9 cellular contexts compared by ENCODE assay signal in the genomic region with DNA sequence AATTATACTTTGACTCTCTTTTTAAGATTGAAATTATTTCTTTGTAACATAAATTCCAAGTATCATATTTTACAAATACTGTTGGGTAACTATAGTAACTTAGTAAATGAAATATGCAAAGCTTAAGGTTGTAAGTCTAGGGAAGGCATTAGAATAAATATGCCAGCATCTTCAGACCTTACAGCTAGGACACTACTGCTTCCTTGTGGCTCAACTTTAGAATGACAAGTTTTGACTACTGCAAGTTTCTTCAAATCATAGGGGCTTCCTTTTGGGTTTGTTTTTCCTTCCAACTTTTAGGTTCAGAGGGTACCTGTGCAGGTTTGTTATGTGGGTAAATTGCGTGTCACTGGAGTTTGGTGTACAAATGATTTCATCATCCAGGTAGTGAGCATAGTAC. TPM values are rescaled to one million over a fixed set of nuclear protein-coding genes. Genes with fewer than 3 reads are reported as not detected.
DNase-seq lines count a peak whose midpoint lies in the region; ATAC-seq and TF ChIP-seq lines count a peak whose summit lies in the region.
"Had no signal": no experiment of that assay in that cellular context is flagged by ENCODE, and none has a peak within 500 bp of the region (broad histone marks: within the 10 kb centered on the region; RNA-seq: fewer than 3 reads in every experiment).

No MANE protein-coding gene starts in this region.

- H3F3A ChIP-seq in GM23338 (replicated peaks; ENCODE audit: low read depth), result no peaks in the 10 kb centered on the region

- H3K4me3 ChIP-seq in AG09309 (ENCODE audit: control insufficient read depth, low read depth, low read length) (no peak overlapping the region), GM23338 (no peak overlapping the region)

- no peak overlapping the region for H3K4me3 Mint-ChIP-seq in GM23338
- H3K4me3 Mint-ChIP-seq in stimulated activated naive B cell treated with anti-CD40 and anti-IgM and Interleukin-4, amounts not matched to agents 10 μg/mL and 1 μg/mL and 100 μg/mL, for 72 hours, result no peak overlapping the region

- H3K79me2 ChIP-seq in GM23338 (replicated peaks; ENCODE audit: insufficient read depth), result no peaks in the 10 kb centered on the region

- no peaks in the 10 kb centered on the region for H3K36me3 Mint-ChIP-seq in GM23338 (ENCODE audit: low read depth)
- H3K36me3 Mint-ChIP-seq in stimulated activated naive B cell treated with anti-CD40 and anti-IgM and Interleukin-4, amounts not matched to agents 10 μg/mL and 1 μg/mL and 100 μg/mL, for 72 hours, result peaks cover 2 to 3% of the 10 kb centered on the region in 2 donors

- peaks cover 9% of the 10 kb centered on the region for H3K9me3 Mint-ChIP-seq in GM23338
- peaks cover 5 to 9% of the 10 kb centered on the region in 2 donors for H3K9me3 Mint-ChIP-seq in stimulated activated naive B cell treated with anti-CD40 and anti-IgM and Interleukin-4, amounts not matched to agents 10 μg/mL and 1 μg/mL and 100 μg/mL, for 72 hours

- H3K36me3 ChIP-seq in GM23338 (ENCODE audit: insufficient read depth), result no peaks in the 10 kb centered on the region

- H2AFZ ChIP-seq in GM23338, result no peak overlapping the region

- H3K4me2 ChIP-seq in GM23338, result no peak overlapping the region

- H3K9me2 ChIP-seq in GM23338 (ENCODE audit: insufficient read depth), result no peaks in the 10 kb centered on the region

- no peaks in the 10 kb centered on the region for H4K20me1 ChIP-seq in GM23338 (replicated peaks; ENCODE audit: insufficient read depth)

- no peak overlapping the region for H3K27ac ChIP-seq in GM23338 (ENCODE audit: low read depth)

- TF ChIP-seq CTCF in AG09309 (IDR thresholded peaks at IDR 0.05; ENCODE audit: control insufficient read depth, insufficient read depth, low read depth, low read length, missing control alignments), result peak; percentile 46
- peak; percentile 66 to 71 for TF ChIP-seq CTCF in GM23338 (conservative IDR thresholded peaks at IDR 0.05; ENCODE audit: low read depth in 2 of 2)

- H3K27ac Mint-ChIP-seq in GM23338, result no peak overlapping the region
- H3K27ac Mint-ChIP-seq in stimulated activated naive B cell treated with anti-CD40 and anti-IgM and Interleukin-4, amounts not matched to agents 10 μg/mL and 1 μg/mL and 100 μg/mL, for 72 hours, result no peak overlapping the region

- H3K4me1 Mint-ChIP-seq in GM23338, result no peaks in the 10 kb centered on the region; the same call in 2 of the 3 replicates
- no peaks in the 10 kb centered on the region for H3K4me1 Mint-ChIP-seq in stimulated activated naive B cell treated with anti-CD40 and anti-IgM and Interleukin-4, amounts not matched to agents 10 μg/mL and 1 μg/mL and 100 μg/mL, for 72 hours

- peak; percentile 40; the same call in 1 of the 3 replicates for ATAC-seq in GM23338
- ATAC-seq in HG02938 (IDR thresholded peaks at IDR 0.05; ENCODE audit: unreplicated experiment), result no peak
- ATAC-seq in stimulated activated naive B cell treated with anti-CD40 and anti-IgM and Interleukin-4, amounts not matched to agents 10 μg/mL and 1 μg/mL and 100 μg/mL, for 72 hours (replicated peaks), result no peak

- peak; percentile 14 for DNase-seq in AG09309 (ENCODE audit: low read depth)
- DNase-seq in GM23338 (ENCODE audit: low spot score), result peak; percentile 59
- peak; percentile 12 for DNase-seq in SW480 (ENCODE audit: low spot score)
- peak; percentile 16 for DNase-seq in inferior parietal cortex (ENCODE audit: extremely low spot score)
- no peak for DNase-seq in stimulated activated naive B cell treated with anti-CD40 and anti-IgM and Interleukin-4, amounts not matched to agents 10 μg/mL and 1 μg/mL and 100 μg/mL, for 72 hours
- DNase-seq in stimulated activated CD4-positive, alpha-beta T cell treated with anti-CD3 and anti-CD28 coated beads, Interleukin-4, amount 100 ng/mL, for 1 hour, result no peak
- no peak for DNase-seq in NCI-H1436 treated with DMSO at 0.1 percent for 48 hours (lab: John Stamatoyannopoulos, UW)
- DNase-seq: hypothalamus had no signal

- no peaks in the 10 kb centered on the region for H3K4me1 ChIP-seq in GM23338 (ENCODE audit: insufficient read depth)

- no peaks in the 10 kb centered on the region for H3K27me3 Mint-ChIP-seq in GM23338 (ENCODE audit: insufficient read depth, low read depth, poor library complexity)
- H3K27me3 Mint-ChIP-seq in stimulated activated naive B cell treated with anti-CD40 and anti-IgM and Interleukin-4, amounts not matched to agents 10 μg/mL and 1 μg/mL and 100 μg/mL, for 72 hours, result peaks cover 26 to 29% of the 10 kb centered on the region in 2 donors

- H3K27me3 ChIP-seq in GM23338 (ENCODE audit: insufficient read depth), result no peaks in the 10 kb centered on the region

TF ChIP-seq in GM23338, 12 proteins besides CTCF, POLR2A, EP300 and RAD21:
- no peak for TF ChIP-seq ZNF114 (CRISPR knock-in tag; IDR thresholded peaks at IDR 0.05)
- TF ChIP-seq NANOG (IDR thresholded peaks at IDR 0.05; ENCODE audit: borderline replicate concordance), result no peak
- no peak for TF ChIP-seq CREB1 (CRISPR knock-in tag; IDR thresholded peaks at IDR 0.05; ENCODE audit: low read depth)
- no peak for TF ChIP-seq STAT1 (IDR thresholded peaks at IDR 0.05; ENCODE audit: unreplicated experiment)
- TF ChIP-seq EZH2phosphoT487 (IDR thresholded peaks at IDR 0.05; ENCODE audit: unreplicated experiment), result no peak
- no peak for TF ChIP-seq REST (IDR thresholded peaks at IDR 0.05; ENCODE audit: unreplicated experiment)
- TF ChIP-seq EZH2 (IDR thresholded peaks at IDR 0.05; ENCODE audit: low read depth, unreplicated experiment), result no peak

RNA-seq across cellular contexts. Expression of gene ANP32D, which starts 17.7 kb away (rescaled TPM):
- total RNA-seq in GM23338 (2014; rRNA removed; shearing (Covaris generic)), result not detected in 2 replicates
- not detected in 2 replicates for polyA plus RNA-seq in GM23338 (2016; fragmentation: Nextera tagmentation; extraction: Ambion mirVana)

RNA-seq across cellular contexts. Expression of gene C12orf54, which starts 27.6 kb away (rescaled TPM):
- total RNA-seq in GM23338 (2014; rRNA removed; shearing (Covaris generic)), result not detected in 2 replicates
- polyA plus RNA-seq in GM23338 (2016; fragmentation: Nextera tagmentation; extraction: Ambion mirVana), result not detected in 2 replicates

Comparison
In these comparisons a context has a peak if more than half of its experiments do, and no peak if none do; other contexts are left out.
1. DNase-seq: peak in AG09309 (single experiment), GM23338 (single experiment), SW480 (single experiment) and inferior parietal cortex (single experiment); none in stimulated activated naive B cell treated with anti-CD40 and anti-IgM and Interleukin-4, amounts not matched to agents 10 μg/mL and 1 μg/mL and 100 μg/mL, for 72 hours (single experiment), stimulated activated CD4-positive, alpha-beta T cell treated with anti-CD3 and anti-CD28 coated beads, Interleukin-4, amount 100 ng/mL, for 1 hour (single experiment) and NCI-H1436 treated with DMSO at 0.1 percent for 48 hours (single experiment).